In genomic region chr5:92308679-92309078, GRCh38 we compare ENCODE assay signal across 19 cellular contexts.
"Had no signal": no experiment of that assay in that cellular context is flagged by ENCODE, and none has a peak within 500 bp of the region (broad histone marks: within the 10 kb centered on the region; RNA-seq: fewer than 3 reads in every experiment).

No MANE protein-coding gene starts in this region.

- H3K27ac ChIP-seq: colonic mucosa, hepatocyte, left ventricle myocardium inferior, neutrophil, psoas muscle, right lobe of liver, spleen, testis, tibial nerve had no signal

- H3K4me1 ChIP-seq: colonic mucosa, left ventricle myocardium inferior, psoas muscle, right lobe of liver, spleen, testis had no signal

- H3K36me3 Mint-ChIP-seq: stimulated activated naive B cell treated with anti-CD40 and anti-IgM and Interleukin-4, amounts not matched to agents 10 μg/mL and 1 μg/mL and 100 μg/mL, for 72 hours had no signal

- H3K9me3 Mint-ChIP-seq: endodermal cell; nephron; stimulated activated naive B cell treated with anti-CD40 and anti-IgM and Interleukin-4, amounts not matched to agents 10 μg/mL and 1 μg/mL and 100 μg/mL, for 72 hours; stimulated activated naive CD8-positive, alpha-beta T cell treated with anti-CD3 and anti-CD28 coated beads, Interleukin-15, amount 100 ng/mL, for 72 hours had no signal

- H3K36me3 ChIP-seq: colonic mucosa, left ventricle myocardium inferior, neutrophil, right lobe of liver, spleen, tibial nerve had no signal

- H3K4me3 Mint-ChIP-seq: endodermal cell; nephron; stimulated activated naive B cell treated with anti-CD40 and anti-IgM and Interleukin-4, amounts not matched to agents 10 μg/mL and 1 μg/mL and 100 μg/mL, for 72 hours; stimulated activated naive CD8-positive, alpha-beta T cell treated with anti-CD3 and anti-CD28 coated beads, Interleukin-15, amount 100 ng/mL, for 72 hours had no signal

- H3K27me3 Mint-ChIP-seq: stimulated activated naive B cell treated with anti-CD40 and anti-IgM and Interleukin-4, amounts not matched to agents 10 μg/mL and 1 μg/mL and 100 μg/mL, for 72 hours; stimulated activated naive CD8-positive, alpha-beta T cell treated with anti-CD3 and anti-CD28 coated beads, Interleukin-15, amount 100 ng/mL, for 72 hours had no signal

- DNase-seq: colonic mucosa; endodermal cell; kidney; left cardiac atrium; left ventricle myocardium inferior; psoas muscle; right lobe of liver; spleen; stimulated activated CD4-positive, alpha-beta T cell treated with anti-CD3 and anti-CD28 coated beads, Interleukin-15, amount 100 ng/mL, for 24 hours; stimulated activated CD4-positive, alpha-beta T cell treated with anti-CD3 and anti-CD28 coated beads, Interleukin-1b, Interleukin-23, amount 100 ng/mL, for 48 hours; stimulated activated CD4-positive, alpha-beta T cell treated with anti-CD3 and anti-CD28 coated beads, Interleukin-4, amount 100 ng/mL, for 4 hours; stimulated activated naive B cell treated with anti-CD40 and anti-IgM and Interleukin-4, amounts not matched to agents 10 μg/mL and 1 μg/mL and 100 μg/mL, for 72 hours; stimulated activated naive CD8-positive, alpha-beta T cell treated with anti-CD3 and anti-CD28 coated beads, Interleukin-15, amount 100 ng/mL, for 72 hours; testis had no signal

- H3K27me3 ChIP-seq: colonic mucosa, hepatocyte, neutrophil, right lobe of liver, spleen, testis, tibial nerve had no signal

- ATAC-seq: left cardiac atrium; psoas muscle; stimulated activated naive B cell treated with anti-CD40 and anti-IgM and Interleukin-4, amounts not matched to agents 10 μg/mL and 1 μg/mL and 100 μg/mL, for 72 hours; stimulated activated naive CD8-positive, alpha-beta T cell treated with anti-CD3 and anti-CD28 coated beads, Interleukin-15, amount 100 ng/mL, for 72 hours had no signal

- H3K9me3 ChIP-seq: colonic mucosa, left ventricle myocardium inferior, neutrophil, psoas muscle, right lobe of liver, spleen, testis, tibial nerve had no signal

- H3K4me1 Mint-ChIP-seq: endodermal cell; stimulated activated naive B cell treated with anti-CD40 and anti-IgM and Interleukin-4, amounts not matched to agents 10 μg/mL and 1 μg/mL and 100 μg/mL, for 72 hours; stimulated activated naive CD8-positive, alpha-beta T cell treated with anti-CD3 and anti-CD28 coated beads, Interleukin-15, amount 100 ng/mL, for 72 hours had no signal

- H2AFZ ChIP-seq: hepatocyte had no signal

- H3K4me3 ChIP-seq: colonic mucosa, hepatocyte, left ventricle myocardium inferior, lung, psoas muscle, right lobe of liver, spleen, testis, tibial nerve had no signal

- H3K27ac Mint-ChIP-seq: endodermal cell; stimulated activated naive B cell treated with anti-CD40 and anti-IgM and Interleukin-4, amounts not matched to agents 10 μg/mL and 1 μg/mL and 100 μg/mL, for 72 hours; stimulated activated naive CD8-positive, alpha-beta T cell treated with anti-CD3 and anti-CD28 coated beads, Interleukin-15, amount 100 ng/mL, for 72 hours had no signal
